ENCODE assay signal across 8 cellular contexts in genomic region chr11:19953909-19954308, GRCh38.
DNase-seq lines count a peak whose midpoint lies in the region; ATAC-seq and TF ChIP-seq lines count a peak whose summit lies in the region.

No MANE protein-coding gene starts in this region.

- no peak for ATAC-seq in GM21717 (IDR thresholded peaks at IDR 0.05; ENCODE audit: unreplicated experiment)

- H2AFZ ChIP-seq in Loucy (ENCODE audit: low read length): no peak overlapping the region

- peak; percentile 41 for TF ChIP-seq CTCF in BE2C (IDR thresholded peaks at IDR 0.05; ENCODE audit: low read depth, low read length)
- peak; percentile 47 for TF ChIP-seq CTCF in Loucy (conservative IDR thresholded peaks at IDR 0.05; ENCODE audit: low read length)
- peak; percentile 81 for TF ChIP-seq CTCF in astrocyte of the cerebellum (IDR thresholded peaks at IDR 0.05; ENCODE audit: low read depth, low read length, missing control alignments)
- peak; percentile 67 for TF ChIP-seq CTCF in type B pancreatic cell (conservative IDR thresholded peaks at IDR 0.05)

- H3K9me3 Mint-ChIP-seq in type B pancreatic cell: no peaks in the 10 kb centered on the region

- no peaks in the 10 kb centered on the region for H3K9me2 ChIP-seq in Loucy (replicated peaks; ENCODE audit: low read depth, low read length)

- H3K4me1 ChIP-seq in BE2C: peaks cover 11% of the 10 kb centered on the region
- H3K4me1 ChIP-seq in Loucy (ENCODE audit: insufficient read depth, low read length, poor library complexity, severe bottlenecking): peaks cover 5% of the 10 kb centered on the region

- no peak overlapping the region for H3K9ac ChIP-seq in Loucy (ENCODE audit: low read depth, low read length, poor library complexity, severe bottlenecking)

- H3K4me1 Mint-ChIP-seq in type B pancreatic cell (ENCODE audit: unreplicated experiment): peaks cover 38% of the 10 kb centered on the region

- no peaks in the 10 kb centered on the region for H3K27me3 ChIP-seq in BE2C
- H3K27me3 ChIP-seq in Loucy (ENCODE audit: insufficient read depth, low read length, poor library complexity, severe bottlenecking): no peaks in the 10 kb centered on the region

- no peak overlapping the region for H3K4me3 ChIP-seq in BE2C (ENCODE audit: low read depth, low read length)
- no peak overlapping the region for H3K4me3 ChIP-seq in Loucy (ENCODE audit: low read length, poor library complexity, severe bottlenecking)
- H3K4me3 ChIP-seq in astrocyte of the cerebellum (ENCODE audit: low read depth, low read length): no peak overlapping the region

- peaks cover 4% of the 10 kb centered on the region for H3K27me3 Mint-ChIP-seq in type B pancreatic cell

- H3K36me3 Mint-ChIP-seq in type B pancreatic cell: peaks cover 16% of the 10 kb centered on the region

- H3F3A ChIP-seq in Loucy (ENCODE audit: low read depth): no peaks in the 10 kb centered on the region

- no peaks in the 10 kb centered on the region for H3K79me2 ChIP-seq in Loucy (ENCODE audit: insufficient read depth, low read length)

- no peak for DNase-seq in BE2C
- peak; percentile 92 for DNase-seq in astrocyte of the cerebellum (ENCODE audit: low read depth)
- DNase-seq in iPS-NIHi11 (ENCODE audit: low spot score): peak; percentile 35
- DNase-seq in type B pancreatic cell (ENCODE audit: extremely low spot score, unreplicated experiment): no peak
- DNase-seq in effector CD8-positive, alpha-beta T cell (lab: John Stamatoyannopoulos, UW): no peak
- DNase-seq in KG1 (lab: John Stamatoyannopoulos, UW): no peak

- in situ Hi-C loops in astrocyte of the cerebellum (cut with HindIII; ENCODE audit: low sequenced_read_pairs): no loop called here

- H3K9me3 ChIP-seq in BE2C: no peaks in the 10 kb centered on the region
- H3K9me3 ChIP-seq in Loucy (ENCODE audit: insufficient read depth, low read depth, low read length): no peaks in the 10 kb centered on the region

- peak overlapping the region; percentile 33 for H3K27ac Mint-ChIP-seq in type B pancreatic cell

- no peaks in the 10 kb centered on the region for H4K20me1 ChIP-seq in Loucy (ENCODE audit: insufficient read depth, low read length, poor library complexity, severe bottlenecking)

- no peak overlapping the region for H3K4me3 Mint-ChIP-seq in type B pancreatic cell

- H3K36me3 ChIP-seq in BE2C (no peaks in the 10 kb centered on the region), Loucy (ENCODE audit: insufficient read depth, low read length) (no peaks in the 10 kb centered on the region)

- no peak overlapping the region for H3K4me2 ChIP-seq in Loucy (ENCODE audit: low read depth, low read length, poor library complexity, severe bottlenecking)

Comparison
In these comparisons a context has a peak if more than half of its experiments do, and no peak if none do; other contexts are left out.
1. DNase-seq: peak in astrocyte of the cerebellum (single experiment) and iPS-NIHi11 (single experiment); none in BE2C (single experiment), type B pancreatic cell (single experiment), effector CD8-positive, alpha-beta T cell (single experiment) and KG1 (single experiment).
2. Peak in every context shown above with its lines, with median percentiles within 50 percentile points of each other: CTCF ChIP-seq.